In the genomic region with DNA sequence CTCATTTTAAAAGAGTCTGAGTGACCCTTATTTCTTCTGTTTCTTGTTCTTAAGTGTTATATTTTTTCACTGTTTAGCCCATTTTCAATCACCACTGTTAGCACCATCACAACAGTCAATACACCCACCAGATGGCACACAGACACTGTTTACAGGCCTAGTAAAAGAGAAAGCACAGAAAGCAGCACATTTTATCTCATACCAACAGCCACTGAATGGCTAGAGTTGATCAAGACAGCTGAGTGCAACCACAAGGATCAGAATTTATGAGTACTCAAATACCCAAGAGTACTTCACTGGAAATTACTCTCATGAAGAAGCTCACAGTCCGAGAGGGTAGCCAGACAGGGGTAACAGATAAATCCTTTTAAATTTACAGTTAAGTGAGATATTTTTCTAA, we compare ENCODE assay signal across 1 cellular context.
TF ChIP-seq lines count a peak whose summit lies in the region.

No MANE protein-coding gene starts in this region.

TF ChIP-seq in K562, 482 proteins besides CTCF, POLR2A, EP300 and RAD21 (continued from another document and continues in another):
- TF ChIP-seq, protein P1, sequence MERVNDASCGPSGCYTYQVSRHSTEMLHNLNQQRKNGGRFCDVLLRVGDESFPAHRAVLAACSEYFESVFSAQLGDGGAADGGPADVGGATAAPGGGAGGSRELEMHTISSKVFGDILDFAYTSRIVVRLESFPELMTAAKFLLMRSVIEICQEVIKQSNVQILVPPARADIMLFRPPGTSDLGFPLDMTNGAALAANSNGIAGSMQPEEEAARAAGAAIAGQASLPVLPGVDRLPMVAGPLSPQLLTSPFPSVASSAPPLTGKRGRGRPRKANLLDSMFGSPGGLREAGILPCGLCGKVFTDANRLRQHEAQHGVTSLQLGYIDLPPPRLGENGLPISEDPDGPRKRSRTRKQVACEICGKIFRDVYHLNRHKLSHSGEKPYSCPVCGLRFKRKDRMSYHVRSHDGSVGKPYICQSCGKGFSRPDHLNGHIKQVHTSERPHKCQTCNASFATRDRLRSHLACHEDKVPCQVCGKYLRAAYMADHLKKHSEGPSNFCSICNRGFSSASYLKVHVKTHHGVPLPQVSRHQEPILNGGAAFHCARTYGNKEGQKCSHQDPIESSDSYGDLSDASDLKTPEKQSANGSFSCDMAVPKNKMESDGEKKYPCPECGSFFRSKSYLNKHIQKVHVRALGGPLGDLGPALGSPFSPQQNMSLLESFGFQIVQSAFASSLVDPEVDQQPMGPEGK (CRISPR knock-in tag; IDR thresholded peaks at IDR 0.05; ENCODE audit: borderline replicate concordance), result no peak
- TF ChIP-seq RB1 (IDR thresholded peaks at IDR 0.05; ENCODE audit: low read depth), result no peak
- no peak for TF ChIP-seq TSC22D4 (tag; IDR thresholded peaks at IDR 0.05)
- no peak for TF ChIP-seq HMG20A (CRISPR knock-in tag; conservative IDR thresholded peaks at IDR 0.05)
- TF ChIP-seq, protein P2, sequence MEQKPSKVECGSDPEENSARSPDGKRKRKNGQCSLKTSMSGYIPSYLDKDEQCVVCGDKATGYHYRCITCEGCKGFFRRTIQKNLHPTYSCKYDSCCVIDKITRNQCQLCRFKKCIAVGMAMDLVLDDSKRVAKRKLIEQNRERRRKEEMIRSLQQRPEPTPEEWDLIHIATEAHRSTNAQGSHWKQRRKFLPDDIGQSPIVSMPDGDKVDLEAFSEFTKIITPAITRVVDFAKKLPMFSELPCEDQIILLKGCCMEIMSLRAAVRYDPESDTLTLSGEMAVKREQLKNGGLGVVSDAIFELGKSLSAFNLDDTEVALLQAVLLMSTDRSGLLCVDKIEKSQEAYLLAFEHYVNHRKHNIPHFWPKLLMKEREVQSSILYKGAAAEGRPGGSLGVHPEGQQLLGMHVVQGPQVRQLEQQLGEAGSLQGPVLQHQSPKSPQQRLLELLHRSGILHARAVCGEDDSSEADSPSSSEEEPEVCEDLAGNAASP (IDR thresholded peaks at IDR 0.05), result no peak
- peak; percentile 93 for TF ChIP-seq SMARCA4 (IDR thresholded peaks at IDR 0.05)
- TF ChIP-seq TEAD4 (IDR thresholded peaks at IDR 0.05; ENCODE audit: low read length), result peak; percentile 97
- TF ChIP-seq TEAD4 (CRISPR knock-in tag; IDR thresholded peaks at IDR 0.05; ENCODE audit: borderline replicate concordance), result no peak
- TF ChIP-seq HEY1 (CRISPR knock-in tag; IDR thresholded peaks at IDR 0.05; ENCODE audit: borderline replicate concordance), result no peak
- TF ChIP-seq SLC30A9 (CRISPR knock-in tag; IDR thresholded peaks at IDR 0.05), result no peak
- TF ChIP-seq, protein P3, sequence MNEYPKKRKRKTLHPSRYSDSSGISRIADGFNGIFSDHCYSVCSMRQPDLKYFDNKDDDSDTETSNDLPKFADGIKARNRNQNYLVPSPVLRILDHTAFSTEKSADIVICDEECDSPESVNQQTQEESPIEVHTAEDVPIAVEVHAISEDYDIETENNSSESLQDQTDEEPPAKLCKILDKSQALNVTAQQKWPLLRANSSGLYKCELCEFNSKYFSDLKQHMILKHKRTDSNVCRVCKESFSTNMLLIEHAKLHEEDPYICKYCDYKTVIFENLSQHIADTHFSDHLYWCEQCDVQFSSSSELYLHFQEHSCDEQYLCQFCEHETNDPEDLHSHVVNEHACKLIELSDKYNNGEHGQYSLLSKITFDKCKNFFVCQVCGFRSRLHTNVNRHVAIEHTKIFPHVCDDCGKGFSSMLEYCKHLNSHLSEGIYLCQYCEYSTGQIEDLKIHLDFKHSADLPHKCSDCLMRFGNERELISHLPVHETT (CRISPR knock-in tag; conservative IDR thresholded peaks at IDR 0.05 in 1 of 2, IDR thresholded peaks at IDR 0.05 in 1 of 2), result peak in 1 of 2 experiments; percentile 81; a peak in 2 of 4 replicates
- peak; percentile 66 to 87; a peak in 3 of 4 replicates for TF ChIP-seq TEAD1 (CRISPR knock-in tag; IDR thresholded peaks at IDR 0.05)
- no peak for TF ChIP-seq EWSR1 (IDR thresholded peaks at IDR 0.05; ENCODE audit: borderline replicate concordance, low read depth, partially characterized antibody)
- no peak for TF ChIP-seq TGIF2 (CRISPR knock-in tag; IDR thresholded peaks at IDR 0.05)
- TF ChIP-seq JUNB (CRISPR knock-in tag; conservative IDR thresholded peaks at IDR 0.05), result no peak
- no peak for TF ChIP-seq ZNF507 (tag; conservative IDR thresholded peaks at IDR 0.05)
- TF ChIP-seq TCF7 (IDR thresholded peaks at IDR 0.05; ENCODE audit: borderline replicate concordance), result no peak
- no peak for TF ChIP-seq DNMT1 (IDR thresholded peaks at IDR 0.05)
- TF ChIP-seq SOX6 (IDR thresholded peaks at IDR 0.05), result peak; percentile 85
- no peak for TF ChIP-seq ZNF551 (CRISPR knock-in tag; IDR thresholded peaks at IDR 0.05)
- TF ChIP-seq ZNF41 (CRISPR knock-in tag; conservative IDR thresholded peaks at IDR 0.05), result no peak
- no peak for TF ChIP-seq ZFP36 (IDR thresholded peaks at IDR 0.05; ENCODE audit: low read depth, low read length, partially characterized antibody)
- TF ChIP-seq PYGO2 (tag; IDR thresholded peaks at IDR 0.05), result no peak
- no peak for TF ChIP-seq ZKSCAN1 (IDR thresholded peaks at IDR 0.05; ENCODE audit: low read depth, low read length)
- TF ChIP-seq, protein P4, sequence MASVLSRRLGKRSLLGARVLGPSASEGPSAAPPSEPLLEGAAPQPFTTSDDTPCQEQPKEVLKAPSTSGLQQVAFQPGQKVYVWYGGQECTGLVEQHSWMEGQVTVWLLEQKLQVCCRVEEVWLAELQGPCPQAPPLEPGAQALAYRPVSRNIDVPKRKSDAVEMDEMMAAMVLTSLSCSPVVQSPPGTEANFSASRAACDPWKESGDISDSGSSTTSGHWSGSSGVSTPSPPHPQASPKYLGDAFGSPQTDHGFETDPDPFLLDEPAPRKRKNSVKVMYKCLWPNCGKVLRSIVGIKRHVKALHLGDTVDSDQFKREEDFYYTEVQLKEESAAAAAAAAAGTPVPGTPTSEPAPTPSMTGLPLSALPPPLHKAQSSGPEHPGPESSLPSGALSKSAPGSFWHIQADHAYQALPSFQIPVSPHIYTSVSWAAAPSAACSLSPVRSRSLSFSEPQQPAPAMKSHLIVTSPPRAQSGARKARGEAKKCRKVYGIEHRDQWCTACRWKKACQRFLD (CRISPR knock-in tag; IDR thresholded peaks at IDR 0.05), result peak; percentile 96
- TF ChIP-seq ZZZ3 (IDR thresholded peaks at IDR 0.05), result no peak
- no peak for TF ChIP-seq YBX1 (IDR thresholded peaks at IDR 0.05)
- TF ChIP-seq FOS (IDR thresholded peaks at IDR 0.05; ENCODE audit: extremely low read depth, insufficient read length), result no peak
- no peak for TF ChIP-seq CBX8 (IDR thresholded peaks at IDR 0.05; ENCODE audit: borderline replicate concordance, extremely low read depth, low read depth, low read length, poor library complexity, severe bottlenecking)
- TF ChIP-seq, protein P5, sequence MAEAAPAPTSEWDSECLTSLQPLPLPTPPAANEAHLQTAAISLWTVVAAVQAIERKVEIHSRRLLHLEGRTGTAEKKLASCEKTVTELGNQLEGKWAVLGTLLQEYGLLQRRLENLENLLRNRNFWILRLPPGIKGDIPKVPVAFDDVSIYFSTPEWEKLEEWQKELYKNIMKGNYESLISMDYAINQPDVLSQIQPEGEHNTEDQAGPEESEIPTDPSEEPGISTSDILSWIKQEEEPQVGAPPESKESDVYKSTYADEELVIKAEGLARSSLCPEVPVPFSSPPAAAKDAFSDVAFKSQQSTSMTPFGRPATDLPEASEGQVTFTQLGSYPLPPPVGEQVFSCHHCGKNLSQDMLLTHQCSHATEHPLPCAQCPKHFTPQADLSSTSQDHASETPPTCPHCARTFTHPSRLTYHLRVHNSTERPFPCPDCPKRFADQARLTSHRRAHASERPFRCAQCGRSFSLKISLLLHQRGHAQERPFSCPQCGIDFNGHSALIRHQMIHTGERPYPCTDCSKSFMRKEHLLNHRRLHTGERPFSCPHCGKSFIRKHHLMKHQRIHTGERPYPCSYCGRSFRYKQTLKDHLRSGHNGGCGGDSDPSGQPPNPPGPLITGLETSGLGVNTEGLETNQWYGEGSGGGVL (CRISPR knock-in tag; IDR thresholded peaks at IDR 0.05), result no peak
- TF ChIP-seq IFI16 (CRISPR knock-in tag; IDR thresholded peaks at IDR 0.05), result no peak
- no peak for TF ChIP-seq CCNT2 (IDR thresholded peaks at IDR 0.05; ENCODE audit: borderline replicate concordance, extremely low read depth, insufficient read length, low read depth, low read length)
- no peak for TF ChIP-seq XRCC3 (IDR thresholded peaks at IDR 0.05)
- no peak for TF ChIP-seq ZNF75A (CRISPR knock-in tag; IDR thresholded peaks at IDR 0.05)
- peak; percentile 43; the same call in 1 of the 2 replicates for TF ChIP-seq NCOA6 (IDR thresholded peaks at IDR 0.05)
- no peak for TF ChIP-seq ZC3H11A (IDR thresholded peaks at IDR 0.05; ENCODE audit: low read depth, low read length)
- TF ChIP-seq, protein P6, sequence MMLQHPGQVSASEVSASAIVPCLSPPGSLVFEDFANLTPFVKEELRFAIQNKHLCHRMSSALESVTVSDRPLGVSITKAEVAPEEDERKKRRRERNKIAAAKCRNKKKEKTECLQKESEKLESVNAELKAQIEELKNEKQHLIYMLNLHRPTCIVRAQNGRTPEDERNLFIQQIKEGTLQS (IDR thresholded peaks at IDR 0.05), result no peak
- TF ChIP-seq, protein P6 (CRISPR knock-in tag; conservative IDR thresholded peaks at IDR 0.05), result no peak; the same call in 1 of the 2 replicates
- TF ChIP-seq, protein P7, sequence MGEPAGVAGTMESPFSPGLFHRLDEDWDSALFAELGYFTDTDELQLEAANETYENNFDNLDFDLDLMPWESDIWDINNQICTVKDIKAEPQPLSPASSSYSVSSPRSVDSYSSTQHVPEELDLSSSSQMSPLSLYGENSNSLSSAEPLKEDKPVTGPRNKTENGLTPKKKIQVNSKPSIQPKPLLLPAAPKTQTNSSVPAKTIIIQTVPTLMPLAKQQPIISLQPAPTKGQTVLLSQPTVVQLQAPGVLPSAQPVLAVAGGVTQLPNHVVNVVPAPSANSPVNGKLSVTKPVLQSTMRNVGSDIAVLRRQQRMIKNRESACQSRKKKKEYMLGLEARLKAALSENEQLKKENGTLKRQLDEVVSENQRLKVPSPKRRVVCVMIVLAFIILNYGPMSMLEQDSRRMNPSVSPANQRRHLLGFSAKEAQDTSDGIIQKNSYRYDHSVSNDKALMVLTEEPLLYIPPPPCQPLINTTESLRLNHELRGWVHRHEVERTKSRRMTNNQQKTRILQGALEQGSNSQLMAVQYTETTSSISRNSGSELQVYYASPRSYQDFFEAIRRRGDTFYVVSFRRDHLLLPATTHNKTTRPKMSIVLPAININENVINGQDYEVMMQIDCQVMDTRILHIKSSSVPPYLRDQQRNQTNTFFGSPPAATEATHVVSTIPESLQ (CRISPR knock-in tag; IDR thresholded peaks at IDR 0.05), result no peak
- TF ChIP-seq ARHGAP35 (IDR thresholded peaks at IDR 0.05; ENCODE audit: partially characterized antibody), result no peak
- TF ChIP-seq, protein P8, sequence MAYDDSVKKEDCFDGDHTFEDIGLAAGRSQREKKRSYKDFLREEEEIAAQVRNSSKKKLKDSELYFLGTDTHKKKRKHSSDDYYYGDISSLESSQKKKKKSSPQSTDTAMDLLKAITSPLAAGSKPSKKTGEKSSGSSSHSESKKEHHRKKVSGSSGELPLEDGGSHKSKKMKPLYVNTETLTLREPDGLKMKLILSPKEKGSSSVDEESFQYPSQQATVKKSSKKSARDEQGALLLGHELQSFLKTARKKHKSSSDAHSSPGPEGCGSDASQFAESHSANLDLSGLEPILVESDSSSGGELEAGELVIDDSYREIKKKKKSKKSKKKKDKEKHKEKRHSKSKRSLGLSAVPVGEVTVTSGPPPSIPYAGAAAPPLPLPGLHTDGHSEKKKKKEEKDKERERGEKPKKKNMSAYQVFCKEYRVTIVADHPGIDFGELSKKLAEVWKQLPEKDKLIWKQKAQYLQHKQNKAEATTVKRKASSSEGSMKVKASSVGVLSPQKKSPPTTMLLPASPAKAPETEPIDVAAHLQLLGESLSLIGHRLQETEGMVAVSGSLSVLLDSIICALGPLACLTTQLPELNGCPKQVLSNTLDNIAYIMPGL (CRISPR knock-in tag; IDR thresholded peaks at IDR 0.05), result no peak
- TF ChIP-seq ZC3H4 (CRISPR knock-in tag; IDR thresholded peaks at IDR 0.05; ENCODE audit: borderline replicate concordance), result no peak
- TF ChIP-seq SRSF3 (IDR thresholded peaks at IDR 0.05; ENCODE audit: insufficient read depth, low read length), result no peak
- TF ChIP-seq, protein P9, sequence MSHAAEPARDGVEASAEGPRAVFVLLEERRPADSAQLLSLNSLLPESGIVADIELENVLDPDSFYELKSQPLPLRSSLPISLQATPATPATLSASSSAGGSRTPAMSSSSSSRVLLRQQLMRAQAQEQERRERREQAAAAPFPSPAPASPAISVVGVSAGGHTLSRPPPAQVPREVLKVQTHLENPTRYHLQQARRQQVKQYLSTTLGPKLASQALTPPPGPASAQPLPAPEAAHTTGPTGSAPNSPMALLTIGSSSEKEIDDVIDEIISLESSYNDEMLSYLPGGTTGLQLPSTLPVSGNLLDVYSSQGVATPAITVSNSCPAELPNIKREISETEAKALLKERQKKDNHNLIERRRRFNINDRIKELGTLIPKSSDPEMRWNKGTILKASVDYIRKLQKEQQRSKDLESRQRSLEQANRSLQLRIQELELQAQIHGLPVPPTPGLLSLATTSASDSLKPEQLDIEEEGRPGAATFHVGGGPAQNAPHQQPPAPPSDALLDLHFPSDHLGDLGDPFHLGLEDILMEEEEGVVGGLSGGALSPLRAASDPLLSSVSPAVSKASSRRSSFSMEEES (CRISPR knock-in tag; IDR thresholded peaks at IDR 0.05), result no peak
- no peak for TF ChIP-seq SUPT5H (IDR thresholded peaks at IDR 0.05)
- TF ChIP-seq, protein P10, sequence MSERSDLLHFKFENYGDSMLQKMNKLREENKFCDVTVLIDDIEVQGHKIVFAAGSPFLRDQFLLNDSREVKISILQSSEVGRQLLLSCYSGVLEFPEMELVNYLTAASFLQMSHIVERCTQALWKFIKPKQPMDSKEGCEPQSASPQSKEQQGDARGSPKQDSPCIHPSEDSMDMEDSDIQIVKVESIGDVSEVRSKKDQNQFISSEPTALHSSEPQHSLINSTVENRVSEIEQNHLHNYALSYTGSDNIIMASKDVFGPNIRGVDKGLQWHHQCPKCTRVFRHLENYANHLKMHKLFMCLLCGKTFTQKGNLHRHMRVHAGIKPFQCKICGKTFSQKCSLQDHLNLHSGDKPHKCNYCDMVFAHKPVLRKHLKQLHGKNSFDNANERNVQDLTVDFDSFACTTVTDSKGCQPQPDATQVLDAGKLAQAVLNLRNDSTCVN (CRISPR knock-in tag; IDR thresholded peaks at IDR 0.05), result no peak
- peak; percentile 57; the same call in 1 of the 2 replicates for TF ChIP-seq ZNF239 (CRISPR knock-in tag; IDR thresholded peaks at IDR 0.05)
- TF ChIP-seq, protein P11, sequence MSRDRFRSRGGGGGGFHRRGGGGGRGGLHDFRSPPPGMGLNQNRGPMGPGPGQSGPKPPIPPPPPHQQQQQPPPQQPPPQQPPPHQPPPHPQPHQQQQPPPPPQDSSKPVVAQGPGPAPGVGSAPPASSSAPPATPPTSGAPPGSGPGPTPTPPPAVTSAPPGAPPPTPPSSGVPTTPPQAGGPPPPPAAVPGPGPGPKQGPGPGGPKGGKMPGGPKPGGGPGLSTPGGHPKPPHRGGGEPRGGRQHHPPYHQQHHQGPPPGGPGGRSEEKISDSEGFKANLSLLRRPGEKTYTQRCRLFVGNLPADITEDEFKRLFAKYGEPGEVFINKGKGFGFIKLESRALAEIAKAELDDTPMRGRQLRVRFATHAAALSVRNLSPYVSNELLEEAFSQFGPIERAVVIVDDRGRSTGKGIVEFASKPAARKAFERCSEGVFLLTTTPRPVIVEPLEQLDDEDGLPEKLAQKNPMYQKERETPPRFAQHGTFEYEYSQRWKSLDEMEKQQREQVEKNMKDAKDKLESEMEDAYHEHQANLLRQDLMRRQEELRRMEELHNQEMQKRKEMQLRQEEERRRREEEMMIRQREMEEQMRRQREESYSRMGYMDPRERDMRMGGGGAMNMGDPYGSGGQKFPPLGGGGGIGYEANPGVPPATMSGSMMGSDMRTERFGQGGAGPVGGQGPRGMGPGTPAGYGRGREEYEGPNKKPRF (IDR thresholded peaks at IDR 0.05; ENCODE audit: low read depth, low read length), result no peak
- no peak for TF ChIP-seq ZNF717 (CRISPR knock-in tag; IDR thresholded peaks at IDR 0.05)
